Comparison of ENCODE assay signal across 14 cellular contexts in the genomic region with DNA sequence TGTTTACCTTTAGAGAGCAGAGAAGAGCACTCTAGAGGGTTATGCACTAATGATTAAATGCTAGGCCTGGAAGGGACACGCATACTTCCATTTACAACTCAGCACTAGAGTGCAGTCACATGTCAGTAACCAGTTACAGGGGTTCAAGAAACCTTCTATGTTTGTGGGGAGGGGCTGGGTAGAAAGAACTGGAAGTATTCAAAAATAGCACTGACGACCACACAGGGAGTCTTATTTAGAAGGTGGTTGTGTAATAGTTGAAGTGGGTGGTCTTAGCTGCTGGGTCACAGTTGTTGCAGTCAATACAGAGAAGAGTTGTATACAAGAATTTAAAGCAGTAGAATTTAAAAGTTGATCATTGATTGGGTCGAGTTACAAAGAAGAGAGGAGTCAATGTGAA. TPM values are rescaled to one million over a fixed set of nuclear protein-coding genes. Genes with fewer than 3 reads are reported as not detected.
DNase-seq lines count a peak whose midpoint lies in the region; ATAC-seq and TF ChIP-seq lines count a peak whose summit lies in the region.
"Had no signal": no experiment of that assay in that cellular context is flagged by ENCODE, and none has a peak within 500 bp of the region (broad histone marks: within the 10 kb centered on the region; RNA-seq: fewer than 3 reads in every experiment).

No MANE protein-coding gene starts in this region.

- DNase-seq in DMS79 (lab: John Stamatoyannopoulos, UW) (peak; percentile 30), MV-4-11 (lab: John Stamatoyannopoulos, UW) (peak; percentile 34), fibroblast of villous mesenchyme (ENCODE audit: low read depth) (peak; percentile 37), renal cortical epithelial cell (ENCODE audit: low read depth) (peak; percentile 60), NCI-H1092 (lab: John Stamatoyannopoulos, UW) (no peak)
- DNase-seq: Calu3; CD4-positive, alpha-beta T cell; GOT3; Karpas-422; NCI-H146; NCI-H2081 treated with DMSO at 0.1 percent for 48 hours; PC-9 had no signal

- H3K4me3 ChIP-seq in fibroblast of villous mesenchyme (ENCODE audit: low read depth, low read length), result no peak overlapping the region
- H3K4me3 ChIP-seq: PC-9 had no signal

- TF ChIP-seq CTCF in fibroblast of villous mesenchyme (IDR thresholded peaks at IDR 0.05; ENCODE audit: insufficient read depth, low read depth, low read length), result no peak

- ATAC-seq in HG02642 (IDR thresholded peaks at IDR 0.05; ENCODE audit: poor library complexity, unreplicated experiment) (no peak), HG03342 (IDR thresholded peaks at IDR 0.05; ENCODE audit: unreplicated experiment) (no peak)

RNA-seq across cellular contexts. Expression of a gene that starts 15.4 kb away (rescaled TPM):
- total RNA-seq in fibroblast of villous mesenchyme, result 151 and 153 TPM in 2 replicates
- total RNA-seq in renal cortical epithelial cell, result 66.3 and 133 TPM in 2 replicates
